In genomic region chr1:241591736-241592135, GRCh38 we compare ENCODE assay signal across 22 cellular contexts. TPM values are rescaled to one million over a fixed set of nuclear protein-coding genes. Genes with fewer than 3 reads are reported as not detected.
DNase-seq lines count a peak whose midpoint lies in the region; ATAC-seq and TF ChIP-seq lines count a peak whose summit lies in the region.
"Had no signal": no experiment of that assay in that cellular context is flagged by ENCODE, and none has a peak within 500 bp of the region (broad histone marks: within the 10 kb centered on the region; RNA-seq: fewer than 3 reads in every experiment).

No MANE protein-coding gene starts in this region.

- peak overlapping the region; percentile 42 to 90 (median 84) for H3K27ac Mint-ChIP-seq in CD14-positive monocyte
- peak overlapping the region; percentile 68 for H3K27ac Mint-ChIP-seq in HFFc6
- H3K27ac Mint-ChIP-seq in naive B cell: peak overlapping the region; percentile 72 to 90 (median 77)
- H3K27ac Mint-ChIP-seq: CD4-positive, CD25-positive, alpha-beta regulatory T cell; GM23338 had no signal

- no peaks in the 10 kb centered on the region for H3K27me3 ChIP-seq in breast epithelium
- H3K27me3 ChIP-seq: ovary, right atrium auricular region, SJCRH30, transverse colon had no signal

- TF ChIP-seq POLR2A in breast epithelium (IDR thresholded peaks at IDR 0.05): no peak
- TF ChIP-seq POLR2A in GM18505 (IDR thresholded peaks at IDR 0.05; ENCODE audit: borderline replicate concordance, extremely low read depth, insufficient read depth, insufficient read length): no peak

- ATAC-seq in naive B cell (ENCODE audit: low read depth in 2 of 2) (no peak), GM18505 (IDR thresholded peaks at IDR 0.05; ENCODE audit: unreplicated experiment) (no peak), GM18511 (IDR thresholded peaks at IDR 0.05; ENCODE audit: unreplicated experiment) (no peak), GM19463 (IDR thresholded peaks at IDR 0.05; ENCODE audit: unreplicated experiment) (no peak)
- ATAC-seq: left lobe of liver; naive thymus-derived CD8-positive, alpha-beta T cell had no signal

- no peaks in the 10 kb centered on the region for H3K36me3 ChIP-seq in breast epithelium
- H3K36me3 ChIP-seq: ovary, right atrium auricular region, SJCRH30 had no signal

- DNase-seq in CD14-positive monocyte (ENCODE audit: low spot score): no peak
- DNase-seq in HFFc6: no peak
- DNase-seq in breast epithelium (ENCODE audit: low spot score in 2 of 2): no peak
- DNase-seq in naive B cell: no peak
- DNase-seq in NCI-H2171 (lab: John Stamatoyannopoulos, UW): no peak
- DNase-seq: activated CD4-positive, alpha-beta T cell treated with anti-CD3 and anti-CD28 coated beads for 1 hour; CD4-positive, CD25-positive, alpha-beta regulatory T cell; effector CD8-positive, alpha-beta T cell; naive thymus-derived CD8-positive, alpha-beta T cell; NCI-H1694; NCI-H524; ovary; SJCRH30; stimulated activated CD4-positive, alpha-beta T cell treated with anti-CD3 and anti-CD28 coated beads, Interleukin-4, amount 100 ng/mL, for 4 hours; transverse colon had no signal

- H3K36me3 Mint-ChIP-seq in CD14-positive monocyte (peaks cover 53 to 59% of the 10 kb centered on the region in 2 donors), HFFc6 (ENCODE audit: low read depth) (peaks cover 5% of the 10 kb centered on the region; the same call in 1 of the 2 replicates), naive B cell (peaks cover 29 to 39% of the 10 kb centered on the region in 2 donors)

- H3K4me3 Mint-ChIP-seq in CD14-positive monocyte (no peak overlapping the region), HFFc6 (peak overlapping the region; percentile 38; the same call in 1 of the 2 replicates), naive B cell (no peak overlapping the region)
- H3K4me3 Mint-ChIP-seq: CD4-positive, CD25-positive, alpha-beta regulatory T cell; GM23338; naive thymus-derived CD8-positive, alpha-beta T cell had no signal

- H3K27me3 Mint-ChIP-seq in CD14-positive monocyte (ENCODE audit: low read depth in 3 of 3) (no peaks in the 10 kb centered on the region), HFFc6 (ENCODE audit: insufficient read depth) (no peaks in the 10 kb centered on the region), naive B cell (no peaks in the 10 kb centered on the region)
- H3K27me3 Mint-ChIP-seq: CD4-positive, CD25-positive, alpha-beta regulatory T cell; naive thymus-derived CD8-positive, alpha-beta T cell had no signal

- no peaks in the 10 kb centered on the region for H3K4me1 ChIP-seq in breast epithelium
- H3K4me1 ChIP-seq: right atrium auricular region, SJCRH30 had no signal

- H3K9me3 ChIP-seq in breast epithelium: no peaks in the 10 kb centered on the region
- H3K9me3 ChIP-seq: ovary, right atrium auricular region, SJCRH30, transverse colon had no signal

- H3K4me3 ChIP-seq in breast epithelium: no peak overlapping the region
- H3K4me3 ChIP-seq: GM23338, ovary, right atrium auricular region, SJCRH30, transverse colon had no signal

- H3K27ac ChIP-seq in breast epithelium: peak overlapping the region; percentile 44 to 76
- H3K27ac ChIP-seq: KMS-11, ovary, SJCRH30, transverse colon had no signal

- TF ChIP-seq CTCF in CD14-positive monocyte (IDR thresholded peaks at IDR 0.05) (no peak), HFFc6 (IDR thresholded peaks at IDR 0.05) (no peak), breast epithelium (IDR thresholded peaks at IDR 0.05) (no peak)

- H3K4me1 Mint-ChIP-seq in CD14-positive monocyte (peaks cover 41% of the 10 kb centered on the region), HFFc6 (ENCODE audit: low read depth) (peaks cover 43% of the 10 kb centered on the region), naive B cell (peaks cover 9 to 13% (median 10%) of the 10 kb centered on the region in 3 donors)
- H3K4me1 Mint-ChIP-seq: CD4-positive, CD25-positive, alpha-beta regulatory T cell had no signal

- H3K9me3 Mint-ChIP-seq in CD14-positive monocyte (no peaks in the 10 kb centered on the region), HFFc6 (no peaks in the 10 kb centered on the region), naive B cell (no peaks in the 10 kb centered on the region)
- H3K9me3 Mint-ChIP-seq: CD4-positive, CD25-positive, alpha-beta regulatory T cell; GM23338; naive thymus-derived CD8-positive, alpha-beta T cell had no signal

- intact Hi-C loops in CD14-positive monocyte (cut with micrococcal nuclease) (loop anchor here in 1 of 2 donors (5.0 kb wide), 2 partner anchors 39 to 59 kb away; partner anchors contain the start of gene KMO), breast epithelium (cut with DNase I; ENCODE audit: low total_unique reads) (no loop called here)

RNA-seq across cellular contexts. Expression of gene CHML, which starts 48.4 kb away (rescaled TPM):
- polyA plus RNA-seq in CD14-positive monocyte (1 to 10 TPM; 3.4 TPM), naive B cell (ENCODE audit: low read depth in 6 of 6) (10 to 100 TPM in 5 of 6 donors, 1 to 10 TPM in 1; 6.5 to 17.3 (median 15.5) TPM)
- total RNA-seq in HFFc6 (2021; fragmentation: NEBNext Ultra II Directional; extraction: Animal tissue kit (Norgen Biotek cat#: 25700)): 10 to 100 TPM; 15.2 to 17.9 (median 16.5) TPM
- total RNA-seq in breast epithelium: 1 to 10 TPM; 6.4 to 7.5 (median 7.2) TPM

RNA-seq across cellular contexts. Expression of gene OPN3, which starts 48.4 kb away (rescaled TPM):
- 10 to 100 TPM; 55.2 to 56.1 TPM for polyA plus RNA-seq in CD14-positive monocyte
- total RNA-seq in HFFc6 (2021; fragmentation: NEBNext Ultra II Directional; extraction: Animal tissue kit (Norgen Biotek cat#: 25700)): 10 to 100 TPM in 2 of 6 experiments, 1 to 10 TPM in 4; 7.3 to 13.1 (median 9.7) TPM
- total RNA-seq in breast epithelium: 10 to 100 TPM; 12.0 to 22.4 (median 16.1) TPM
- polyA plus RNA-seq in naive B cell (ENCODE audit: low read depth in 6 of 6): 100 to 1,000 TPM; 137 to 271 (median 167) TPM

RNA-seq across cellular contexts. Expression of gene KMO, which starts 59.6 kb away (rescaled TPM):
- 1 to 10 TPM; 4.7 to 6.4 TPM for polyA plus RNA-seq in CD14-positive monocyte
- total RNA-seq in HFFc6 (2021; fragmentation: NEBNext Ultra II Directional; extraction: Animal tissue kit (Norgen Biotek cat#: 25700)): not detected
- total RNA-seq in breast epithelium: 1 to 10 TPM; 1.1 to 4.3 (median 1.9) TPM
- 10 to 100 TPM; 44.0 to 70.6 (median 53.4) TPM for polyA plus RNA-seq in naive B cell (ENCODE audit: low read depth in 6 of 6)
- total RNA-seq: CD4-positive, CD25-positive, alpha-beta regulatory T cell; GM23338 had no signal
- polyA plus RNA-seq: naive thymus-derived CD8-positive, alpha-beta T cell had no signal
